Comparison of ENCODE assay signal across 9 cellular contexts in the genomic region with DNA sequence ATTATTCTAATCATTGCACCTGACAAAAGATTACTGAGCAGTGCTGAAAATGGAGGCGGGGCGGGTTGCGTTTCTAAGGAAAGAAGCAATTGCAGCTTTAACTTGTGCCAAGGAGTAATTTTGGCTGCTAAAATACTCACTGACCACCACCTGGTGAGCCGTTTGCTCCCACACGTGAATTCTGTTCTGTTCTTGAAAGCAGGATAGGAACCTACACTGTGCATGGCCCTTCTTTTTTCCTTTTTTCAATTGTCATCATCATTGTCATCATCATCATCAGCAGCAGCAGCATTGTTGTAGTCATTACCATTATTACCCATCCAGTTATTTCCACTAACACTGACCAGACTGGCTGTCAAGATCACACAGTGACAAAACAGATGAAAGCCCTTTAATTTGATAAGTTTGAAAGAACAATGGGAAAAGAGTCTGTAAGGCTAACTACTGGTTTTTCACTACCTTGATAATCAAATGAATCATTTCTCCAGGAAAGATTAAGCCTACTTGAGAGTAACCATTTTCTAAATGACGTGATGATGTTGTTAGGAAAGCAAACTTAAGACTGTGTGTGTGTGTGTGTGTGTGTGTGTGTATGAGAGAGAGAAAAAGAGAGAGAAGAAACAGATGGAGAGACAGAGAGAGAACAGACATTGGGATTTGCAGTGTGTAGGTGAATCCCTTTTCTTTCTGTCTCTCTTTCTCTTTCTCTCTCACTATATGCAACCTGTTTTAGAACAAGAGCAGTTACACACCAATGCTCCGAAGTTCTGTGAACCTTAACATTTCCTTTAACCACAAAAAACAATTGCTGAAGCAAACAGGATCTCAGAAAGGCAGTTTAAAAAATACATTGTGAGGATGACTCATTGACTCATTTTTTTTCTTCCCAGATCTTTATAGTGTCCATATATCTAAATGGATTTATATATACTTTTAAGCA. TPM values are rescaled to one million over a fixed set of nuclear protein-coding genes. Genes with fewer than 3 reads are reported as not detected.
DNase-seq lines count a peak whose midpoint lies in the region; ATAC-seq and TF ChIP-seq lines count a peak whose summit lies in the region.
"Had no signal": no experiment of that assay in that cellular context is flagged by ENCODE, and none has a peak within 500 bp of the region (broad histone marks: within the 10 kb centered on the region; RNA-seq: fewer than 3 reads in every experiment).

No MANE protein-coding gene starts in this region.

- CTCF ChIA-PET in activated B cell treated with CpG ODN at 0.5 μM for 24 hours (lab: Charles Lee), result interaction anchor here (1.0 to 7.9 kb wide), 9 partner anchors 12 to 139 kb away, joined by 4 to 113 read pairs (median 13); no protein-coding TSS in a partner anchor
- CTCF ChIA-PET in naive thymus-derived CD4-positive, alpha-beta T cell (lab: Charles Lee), result interaction anchor here (0.7 to 11.7 kb wide), 15 partner anchors 14 to 139 kb away, joined by 3 to 293 read pairs (median 11); no protein-coding TSS in a partner anchor

- intact Hi-C loops in activated B cell treated with CpG ODN at 0.5 μM for 24 hours (cut with micrococcal nuclease), result loop anchor here (2.0 kb wide), 1 partner anchor 45 kb away; no protein-coding TSS in a partner anchor
- intact Hi-C loops in naive thymus-derived CD4-positive, alpha-beta T cell (cut with micrococcal nuclease), result loop anchor here (1.0 to 5.0 kb wide), 7 partner anchors 8 to 205 kb away; no protein-coding TSS in a partner anchor
- intact Hi-C loops in Right ventricle myocardium superior (cut with DNase I), result no loop called here

- no peak for TF ChIP-seq CTCF in activated B cell treated with CpG ODN at 0.5 μM for 24 hours (IDR thresholded peaks at IDR 0.05)

- H3K4me3 ChIP-seq in naive thymus-derived CD4-positive, alpha-beta T cell (ENCODE audit: low read length), result peak overlapping the region; percentile 89

- H3K4me3 Mint-ChIP-seq in activated B cell treated with CpG ODN at 0.5 μM for 24 hours, result peak overlapping the region; percentile 91
- H3K4me3 Mint-ChIP-seq in naive thymus-derived CD4-positive, alpha-beta T cell, result peak overlapping the region; percentile 89 to 100 (median 98)

- H3K9me3 ChIP-seq in naive thymus-derived CD4-positive, alpha-beta T cell (ENCODE audit: control insufficient read depth in 2 of 3, low read length in 3 of 3), result no peaks in the 10 kb centered on the region

- no peaks in the 10 kb centered on the region for H3K27me3 ChIP-seq in naive thymus-derived CD4-positive, alpha-beta T cell (ENCODE audit: control insufficient read depth in 2 of 2, insufficient read depth in 2 of 2, low read length in 2 of 2)

- peaks cover 74% of the 10 kb centered on the region for H3K36me3 Mint-ChIP-seq in activated B cell treated with CpG ODN at 0.5 μM for 24 hours (ENCODE audit: low read depth)
- peaks cover 22 to 74% (median 66%) of the 10 kb centered on the region in 5 donors for H3K36me3 Mint-ChIP-seq in naive thymus-derived CD4-positive, alpha-beta T cell

- ATAC-seq in GM18505 (IDR thresholded peaks at IDR 0.05; ENCODE audit: unreplicated experiment), result peak; percentile 25
- peak; percentile 22 for ATAC-seq in HG02884 (IDR thresholded peaks at IDR 0.05; ENCODE audit: unreplicated experiment)
- peak; percentile 37 for ATAC-seq in activated B cell treated with CpG ODN at 0.5 μM for 24 hours (ENCODE audit: low read depth)
- ATAC-seq in naive thymus-derived CD4-positive, alpha-beta T cell, result peak; percentile 31
- ATAC-seq in Right ventricle myocardium superior (ENCODE audit: poor library complexity), result no peak

- H3K27ac ChIP-seq in naive thymus-derived CD4-positive, alpha-beta T cell (ENCODE audit: low read depth, low read length), result peak overlapping the region; percentile 85
- H3K27ac ChIP-seq: VCaP had no signal

- peak overlapping the region; percentile 91 for H3K27ac Mint-ChIP-seq in activated B cell treated with CpG ODN at 0.5 μM for 24 hours
- H3K27ac Mint-ChIP-seq in naive thymus-derived CD4-positive, alpha-beta T cell, result peak overlapping the region; percentile 88 to 99 (median 93)

- H3K9me3 Mint-ChIP-seq in activated B cell treated with CpG ODN at 0.5 μM for 24 hours, result peaks cover 5% of the 10 kb centered on the region
- peaks cover 0 to 6% (median 0%) of the 10 kb centered on the region in 11 donors for H3K9me3 Mint-ChIP-seq in naive thymus-derived CD4-positive, alpha-beta T cell

- peaks cover 16 to 36% (median 19%) of the 10 kb centered on the region in 3 experiments for H3K36me3 ChIP-seq in naive thymus-derived CD4-positive, alpha-beta T cell (ENCODE audit: control insufficient read depth in 2 of 3, insufficient read depth in 3 of 3, low read length in 3 of 3)

- no peak for TF ChIP-seq POLR2A in GM18505 (IDR thresholded peaks at IDR 0.05; ENCODE audit: borderline replicate concordance, extremely low read depth, insufficient read depth, insufficient read length)

- POLR2A ChIA-PET in activated B cell treated with CpG ODN at 0.5 μM for 24 hours (lab: Charles Lee), result interaction anchor here (0.7 to 10.9 kb wide), 7 partner anchors 18 to 60 kb away, joined by 3 to 135 read pairs (median 4); no protein-coding TSS in a partner anchor
- POLR2A ChIA-PET in naive thymus-derived CD4-positive, alpha-beta T cell (lab: Charles Lee), result interaction anchor here (0.8 to 19.0 kb wide), 17 partner anchors 6 to 139 kb away, joined by 3 to 1484 read pairs (median 10); no protein-coding TSS in a partner anchor

- H3K4me1 Mint-ChIP-seq in activated B cell treated with CpG ODN at 0.5 μM for 24 hours, result peaks cover 99% of the 10 kb centered on the region
- peaks cover 38 to 59% (median 48%) of the 10 kb centered on the region in 7 donors for H3K4me1 Mint-ChIP-seq in naive thymus-derived CD4-positive, alpha-beta T cell

- no peaks in the 10 kb centered on the region for H3K27me3 Mint-ChIP-seq in activated B cell treated with CpG ODN at 0.5 μM for 24 hours
- peaks cover 0 to 2% (median 0%) of the 10 kb centered on the region in 5 donors for H3K27me3 Mint-ChIP-seq in naive thymus-derived CD4-positive, alpha-beta T cell

- no peak for DNase-seq in activated B cell treated with CpG ODN at 0.5 μM for 24 hours
- peak in 7 of 9 donors; percentile 52 to 79 (median 72) for DNase-seq in naive thymus-derived CD4-positive, alpha-beta T cell
- no peak for DNase-seq in SKM-1 (lab: John Stamatoyannopoulos, UW; ENCODE audit: unreplicated experiment)
- no peak for DNase-seq in SW 1271 (lab: John Stamatoyannopoulos, UW)
- DNase-seq in iPS-NIHi11 (ENCODE audit: low spot score), result no peak
- DNase-seq in Right ventricle myocardium superior, result no peak

- peaks cover 35 to 45% of the 10 kb centered on the region in 2 donors for H3K4me1 ChIP-seq in naive thymus-derived CD4-positive, alpha-beta T cell (ENCODE audit: control insufficient read depth in 2 of 2, insufficient read depth in 2 of 2, low read length in 2 of 2)

RNA-seq across cellular contexts. Expression of gene RIPOR2, which starts 3.7 kb away (rescaled TPM):
- total RNA-seq in activated B cell treated with CpG ODN at 0.5 μM for 24 hours, result 260 and 302 TPM in 2 replicates
- total RNA-seq in naive thymus-derived CD4-positive, alpha-beta T cell, result 100 to 1,000 TPM; 246 to 576 (median 431) TPM
- polyA plus RNA-seq in naive thymus-derived CD4-positive, alpha-beta T cell, result 100 to 1,000 TPM; 532 to 813 TPM
- 3.1 TPM for total RNA-seq in Right ventricle myocardium superior

Comparison
In these comparisons a context has a peak if more than half of its experiments do, and no peak if none do; other contexts are left out.
1. DNase-seq: peak in naive thymus-derived CD4-positive, alpha-beta T cell (7 of 9); none in activated B cell treated with CpG ODN at 0.5 μM for 24 hours (single experiment), SKM-1 (single experiment), SW 1271 (0 of 2), iPS-NIHi11 (single experiment) and Right ventricle myocardium superior (single experiment).
2. RNA of gene RIPOR2, which starts 3.7 kb away (total RNA-seq): 246 to 576 TPM in naive thymus-derived CD4-positive, alpha-beta T cell and 260 to 302 TPM in activated B cell treated with CpG ODN at 0.5 μM for 24 hours; 3.1 TPM in Right ventricle myocardium superior (single experiment); every median in the first group is over 10 times any median in the second.